Comparison of ENCODE assay signal across 1 cellular context in the genomic region with DNA sequence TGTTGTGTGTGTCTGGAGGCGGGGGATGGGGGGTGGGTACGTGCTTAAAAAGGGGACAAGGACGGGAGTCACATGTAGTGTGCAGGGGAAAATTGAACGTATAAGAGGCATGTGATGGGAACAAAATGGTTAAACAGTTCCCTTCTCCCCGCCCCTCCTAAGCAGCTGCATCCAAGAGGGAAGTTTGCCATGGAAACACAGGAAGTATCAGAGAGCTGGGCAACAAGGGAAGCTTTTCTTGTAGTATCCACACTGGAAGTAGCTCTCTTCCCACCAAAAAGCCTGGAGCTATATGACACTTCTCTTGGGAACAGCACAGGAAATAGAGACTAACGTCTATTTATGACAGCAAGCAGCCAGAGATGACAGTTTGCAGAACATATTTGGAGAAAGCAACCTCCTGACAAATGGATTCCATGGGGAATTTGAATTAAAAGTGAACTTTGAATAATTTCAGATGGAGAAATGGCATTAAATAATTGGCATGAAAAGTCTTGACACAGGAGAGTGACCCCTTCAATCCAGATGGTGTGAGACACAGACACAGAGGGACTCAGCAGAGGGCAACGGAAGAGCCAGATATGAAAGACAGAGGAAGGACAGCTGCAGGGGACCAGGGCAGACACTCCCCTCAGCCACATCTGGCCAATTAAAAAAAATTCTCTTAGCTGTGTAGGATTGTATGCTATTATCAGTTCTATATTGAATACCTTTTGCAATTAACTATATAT.
TF ChIP-seq lines count a peak whose summit lies in the region.

No MANE protein-coding gene starts in this region.

TF ChIP-seq in SK-N-SH, 30 proteins besides CTCF, POLR2A, EP300 and RAD21 (continued from another document):
- TF ChIP-seq, protein P1, sequence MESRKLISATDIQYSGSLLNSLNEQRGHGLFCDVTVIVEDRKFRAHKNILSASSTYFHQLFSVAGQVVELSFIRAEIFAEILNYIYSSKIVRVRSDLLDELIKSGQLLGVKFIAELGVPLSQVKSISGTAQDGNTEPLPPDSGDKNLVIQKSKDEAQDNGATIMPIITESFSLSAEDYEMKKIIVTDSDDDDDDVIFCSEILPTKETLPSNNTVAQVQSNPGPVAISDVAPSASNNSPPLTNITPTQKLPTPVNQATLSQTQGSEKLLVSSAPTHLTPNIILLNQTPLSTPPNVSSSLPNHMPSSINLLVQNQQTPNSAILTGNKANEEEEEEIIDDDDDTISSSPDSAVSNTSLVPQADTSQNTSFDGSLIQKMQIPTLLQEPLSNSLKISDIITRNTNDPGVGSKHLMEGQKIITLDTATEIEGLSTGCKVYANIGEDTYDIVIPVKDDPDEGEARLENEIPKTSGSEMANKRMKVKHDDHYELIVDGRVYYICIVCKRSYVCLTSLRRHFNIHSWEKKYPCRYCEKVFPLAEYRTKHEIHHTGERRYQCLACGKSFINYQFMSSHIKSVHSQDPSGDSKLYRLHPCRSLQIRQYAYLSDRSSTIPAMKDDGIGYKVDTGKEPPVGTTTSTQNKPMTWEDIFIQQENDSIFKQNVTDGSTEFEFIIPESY (IDR thresholded peaks at IDR 0.05; ENCODE audit: borderline replicate concordance, low read depth), result no peak
